ENCODE assay signal across 1 cellular context in the genomic region with DNA sequence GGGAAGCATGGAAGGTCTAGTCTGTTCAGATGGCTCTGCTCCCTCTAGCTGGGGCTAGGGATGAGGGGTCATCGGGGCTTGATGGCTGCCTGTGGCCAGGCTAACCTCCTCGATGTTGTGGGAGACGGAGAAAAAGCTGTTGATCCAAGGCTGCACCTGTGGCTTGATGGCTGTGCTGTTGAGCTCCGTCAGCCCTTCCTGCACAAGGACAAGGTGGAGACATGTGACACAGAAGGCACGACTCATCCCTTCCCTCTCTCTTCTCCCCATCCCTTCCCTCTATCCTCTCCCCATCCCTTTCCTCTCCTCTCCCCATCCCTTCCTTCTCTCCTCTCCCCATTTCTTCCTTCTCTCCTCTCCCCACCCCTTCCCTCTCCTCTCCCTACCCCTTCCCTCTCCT.
TF ChIP-seq lines count a peak whose summit lies in the region.

No MANE protein-coding gene starts in this region.

TF ChIP-seq in SK-N-SH, 30 proteins besides CTCF, POLR2A, EP300 and RAD21:
- TF ChIP-seq RCOR1 (IDR thresholded peaks at IDR 0.05; ENCODE audit: low read length) = no peak
- no peak for TF ChIP-seq TAF1 (IDR thresholded peaks at IDR 0.05; ENCODE audit: borderline replicate concordance, low read depth, low read length)
- TF ChIP-seq GATA2 (CRISPR knock-in tag; IDR thresholded peaks at IDR 0.05) = no peak
- no peak for TF ChIP-seq IRF3 (IDR thresholded peaks at IDR 0.05; ENCODE audit: low read depth, low read length)
- no peak for TF ChIP-seq TEAD4 (IDR thresholded peaks at IDR 0.05; ENCODE audit: borderline replicate concordance, insufficient read depth)
- TF ChIP-seq, protein P1, sequence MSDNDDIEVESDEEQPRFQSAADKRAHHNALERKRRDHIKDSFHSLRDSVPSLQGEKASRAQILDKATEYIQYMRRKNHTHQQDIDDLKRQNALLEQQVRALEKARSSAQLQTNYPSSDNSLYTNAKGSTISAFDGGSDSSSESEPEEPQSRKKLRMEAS (IDR thresholded peaks at IDR 0.05; ENCODE audit: low read depth) = no peak; the same call in 1 of the 2 replicates
- TF ChIP-seq, protein P2, sequence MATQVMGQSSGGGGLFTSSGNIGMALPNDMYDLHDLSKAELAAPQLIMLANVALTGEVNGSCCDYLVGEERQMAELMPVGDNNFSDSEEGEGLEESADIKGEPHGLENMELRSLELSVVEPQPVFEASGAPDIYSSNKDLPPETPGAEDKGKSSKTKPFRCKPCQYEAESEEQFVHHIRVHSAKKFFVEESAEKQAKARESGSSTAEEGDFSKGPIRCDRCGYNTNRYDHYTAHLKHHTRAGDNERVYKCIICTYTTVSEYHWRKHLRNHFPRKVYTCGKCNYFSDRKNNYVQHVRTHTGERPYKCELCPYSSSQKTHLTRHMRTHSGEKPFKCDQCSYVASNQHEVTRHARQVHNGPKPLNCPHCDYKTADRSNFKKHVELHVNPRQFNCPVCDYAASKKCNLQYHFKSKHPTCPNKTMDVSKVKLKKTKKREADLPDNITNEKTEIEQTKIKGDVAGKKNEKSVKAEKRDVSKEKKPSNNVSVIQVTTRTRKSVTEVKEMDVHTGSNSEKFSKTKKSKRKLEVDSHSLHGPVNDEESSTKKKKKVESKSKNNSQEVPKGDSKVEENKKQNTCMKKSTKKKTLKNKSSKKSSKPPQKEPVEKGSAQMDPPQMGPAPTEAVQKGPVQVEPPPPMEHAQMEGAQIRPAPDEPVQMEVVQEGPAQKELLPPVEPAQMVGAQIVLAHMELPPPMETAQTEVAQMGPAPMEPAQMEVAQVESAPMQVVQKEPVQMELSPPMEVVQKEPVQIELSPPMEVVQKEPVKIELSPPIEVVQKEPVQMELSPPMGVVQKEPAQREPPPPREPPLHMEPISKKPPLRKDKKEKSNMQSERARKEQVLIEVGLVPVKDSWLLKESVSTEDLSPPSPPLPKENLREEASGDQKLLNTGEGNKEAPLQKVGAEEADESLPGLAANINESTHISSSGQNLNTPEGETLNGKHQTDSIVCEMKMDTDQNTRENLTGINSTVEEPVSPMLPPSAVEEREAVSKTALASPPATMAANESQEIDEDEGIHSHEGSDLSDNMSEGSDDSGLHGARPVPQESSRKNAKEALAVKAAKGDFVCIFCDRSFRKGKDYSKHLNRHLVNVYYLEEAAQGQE (IDR thresholded peaks at IDR 0.05; ENCODE audit: low read depth, low read length) = no peak
- no peak for TF ChIP-seq NRF1 (IDR thresholded peaks at IDR 0.05; ENCODE audit: low read depth, low read length)
- TF ChIP-seq USF2 (IDR thresholded peaks at IDR 0.05; ENCODE audit: borderline replicate concordance, low read depth, low read length) = no peak
- TF ChIP-seq ELF1 (IDR thresholded peaks at IDR 0.05) = no peak
- TF ChIP-seq RFX5 (IDR thresholded peaks at IDR 0.05; ENCODE audit: low read length) = no peak
- no peak for TF ChIP-seq RXRA (IDR thresholded peaks at IDR 0.05; ENCODE audit: borderline replicate concordance, low read depth)
- TF ChIP-seq FOSL2 (IDR thresholded peaks at IDR 0.05; ENCODE audit: borderline replicate concordance, low read depth) = no peak
